In genomic region chr7:117238937-117239336, GRCh38 we compare ENCODE assay signal across 2 cellular contexts.
TF ChIP-seq lines count a peak whose summit lies in the region.

No MANE protein-coding gene starts in this region.

TF ChIP-seq in HCT116, 20 proteins besides CTCF, POLR2A, EP300 and RAD21:
- TF ChIP-seq REST (IDR thresholded peaks at IDR 0.05; ENCODE audit: low read depth), result no peak
- TF ChIP-seq EZH2phosphoT487 (IDR thresholded peaks at IDR 0.05; ENCODE audit: borderline replicate concordance), result no peak
- TF ChIP-seq TCF7L2 (IDR thresholded peaks at IDR 0.05; ENCODE audit: borderline replicate concordance, extremely low read depth, insufficient read depth, insufficient read length), result no peak
- no peak for TF ChIP-seq EZH2 (IDR thresholded peaks at IDR 0.05)
- TF ChIP-seq ELF1 (IDR thresholded peaks at IDR 0.05; ENCODE audit: borderline replicate concordance, low read depth), result no peak
- TF ChIP-seq EGR1 (IDR thresholded peaks at IDR 0.05; ENCODE audit: low read depth), result no peak
- no peak for TF ChIP-seq ATF3 (IDR thresholded peaks at IDR 0.05)
- no peak for TF ChIP-seq SIN3A (IDR thresholded peaks at IDR 0.05; ENCODE audit: low read depth)
- no peak for TF ChIP-seq ZFX (IDR thresholded peaks at IDR 0.05)
- no peak for TF ChIP-seq CBX3 (IDR thresholded peaks at IDR 0.05; ENCODE audit: low read depth)
- no peak for TF ChIP-seq MAX (IDR thresholded peaks at IDR 0.05)
- TF ChIP-seq SRF (IDR thresholded peaks at IDR 0.05; ENCODE audit: low read depth), result no peak
- TF ChIP-seq ZNF274 (IDR thresholded peaks at IDR 0.05; ENCODE audit: low read depth, low read length), result no peak
- TF ChIP-seq JUND (IDR thresholded peaks at IDR 0.05), result no peak
- no peak for TF ChIP-seq CEBPB (IDR thresholded peaks at IDR 0.05; ENCODE audit: low read depth)

TF ChIP-seq in IMR-90, 13 proteins besides CTCF, POLR2A, EP300 and RAD21 (continued from another document):
- no peak for TF ChIP-seq CHD1 (IDR thresholded peaks at IDR 0.05; ENCODE audit: low read depth, low read length)
- no peak for TF ChIP-seq MXI1 (IDR thresholded peaks at IDR 0.05; ENCODE audit: borderline replicate concordance, low read depth, low read length)
- no peak for TF ChIP-seq CEBPB (IDR thresholded peaks at IDR 0.05; ENCODE audit: low read depth, low read length)
- no peak for TF ChIP-seq SMC3 (IDR thresholded peaks at IDR 0.05; ENCODE audit: low read depth, low read length)
- TF ChIP-seq MAZ (IDR thresholded peaks at IDR 0.05; ENCODE audit: borderline replicate concordance, low read depth, low read length), result no peak
- TF ChIP-seq RFX5 (IDR thresholded peaks at IDR 0.05; ENCODE audit: low read depth, low read length), result no peak
- TF ChIP-seq BHLHE40 (IDR thresholded peaks at IDR 0.05; ENCODE audit: low read depth, low read length), result no peak
- no peak for TF ChIP-seq USF2 (IDR thresholded peaks at IDR 0.05; ENCODE audit: low read depth, low read length)
- TF ChIP-seq ELK1 (IDR thresholded peaks at IDR 0.05; ENCODE audit: borderline replicate concordance, low read depth, low read length), result no peak
- TF ChIP-seq FOS (IDR thresholded peaks at IDR 0.05; ENCODE audit: low read depth, low read length), result no peak
- no peak for TF ChIP-seq NFE2L2 (IDR thresholded peaks at IDR 0.05; ENCODE audit: low read depth, low read length)
- TF ChIP-seq RCOR1 (IDR thresholded peaks at IDR 0.05; ENCODE audit: insufficient replicate concordance, low read length), result no peak
